In the genomic region with DNA sequence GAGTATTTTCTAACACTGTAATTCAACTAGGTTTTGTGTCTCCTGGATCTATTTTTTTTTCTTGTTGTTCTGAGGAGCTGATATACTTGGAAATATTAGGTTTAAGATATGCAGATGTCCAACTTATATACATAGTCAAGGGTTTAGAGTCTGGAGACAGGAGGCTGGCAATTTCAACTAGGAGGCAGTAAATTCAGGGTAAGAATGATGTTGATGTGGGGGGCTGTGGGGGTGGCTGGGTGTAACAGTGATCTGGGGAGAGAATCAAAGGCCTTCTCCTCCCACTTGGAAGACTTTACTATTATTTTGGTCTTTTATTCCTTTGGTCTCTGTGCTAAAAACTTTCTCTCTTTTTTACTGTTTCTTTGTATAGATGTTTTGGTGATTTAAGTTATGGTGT, we compare ENCODE assay signal across 10 cellular contexts.
DNase-seq lines count a peak whose midpoint lies in the region; ATAC-seq, FAIRE-seq and TF ChIP-seq lines count a peak whose summit lies in the region.
"Had no signal": no experiment of that assay in that cellular context is flagged by ENCODE, and none has a peak within 500 bp of the region (broad histone marks: within the 10 kb centered on the region; RNA-seq: fewer than 3 reads in every experiment).

No MANE protein-coding gene starts in this region.

- no peaks in the 10 kb centered on the region for H3K9me2 ChIP-seq in MM.1S (replicated peaks; ENCODE audit: insufficient read depth, low read length)

- POLR2A ChIA-PET in activated B cell treated with CpG ODN at 0.5 μM for 24 hours (lab: Charles Lee) = interaction anchor here (1.5 to 2.7 kb wide), 2 partner anchors 14 to 88 kb away, joined by 4 to 22 read pairs; partner anchors contain the start of gene MAP2K6

- H3K9me1 ChIP-seq in keratinocyte (ENCODE audit: control insufficient read depth, extremely low read depth, insufficient read depth, low read length) = no peaks in the 10 kb centered on the region

- dilution Hi-C loops in keratinocyte (cut with MboI; ENCODE audit: extremely low pct_ligation_motif_present, low sequenced_read_pairs) = no loop called here

- peaks cover 58% of the 10 kb centered on the region for H3K4me1 Mint-ChIP-seq in activated B cell treated with CpG ODN at 0.5 μM for 24 hours

- H2AFZ ChIP-seq in keratinocyte (ENCODE audit: control insufficient read depth, low read length) = peak overlapping the region; percentile 2
- H2AFZ ChIP-seq in MM.1S (ENCODE audit: low read length) = no peak overlapping the region

- H3K27ac ChIP-seq in keratinocyte (ENCODE audit: control insufficient read depth, insufficient read depth, low read length) (no peak overlapping the region), MM.1S (ENCODE audit: low read length) (no peak overlapping the region)

- no peaks in the 10 kb centered on the region for H3K27me3 Mint-ChIP-seq in activated B cell treated with CpG ODN at 0.5 μM for 24 hours
- H3K27me3 Mint-ChIP-seq: activated T-cell treated with anti-CD3 and anti-CD28 coated beads, Interleukin-2, amount 50 U/mL, for 24 hours had no signal

- H3K27ac Mint-ChIP-seq in activated B cell treated with CpG ODN at 0.5 μM for 24 hours = peak overlapping the region; percentile 74
- H3K27ac Mint-ChIP-seq: activated T-cell treated with anti-CD3 and anti-CD28 coated beads, Interleukin-2, amount 50 U/mL, for 24 hours had no signal

- no peak overlapping the region for H3K9ac ChIP-seq in keratinocyte (ENCODE audit: control insufficient read depth, extremely low read depth, insufficient read depth, low read length)
- H3K9ac ChIP-seq in MM.1S (ENCODE audit: low read length) = no peak overlapping the region

- H3K9me3 Mint-ChIP-seq in activated B cell treated with CpG ODN at 0.5 μM for 24 hours = no peaks in the 10 kb centered on the region
- H3K9me3 Mint-ChIP-seq: activated T-cell treated with anti-CD3 and anti-CD28 coated beads, Interleukin-2, amount 50 U/mL, for 24 hours had no signal

- H3K27me3 ChIP-seq in keratinocyte (ENCODE audit: control insufficient read depth, extremely low read depth, insufficient read depth, low read length) = no peaks in the 10 kb centered on the region
- H3K27me3 ChIP-seq in MM.1S (replicated peaks; ENCODE audit: insufficient read depth, low read length) = no peaks in the 10 kb centered on the region

- H3K4me1 ChIP-seq in keratinocyte (ENCODE audit: control insufficient read depth, extremely low read depth, insufficient read depth, low read length) (peaks cover 7% of the 10 kb centered on the region), MM.1S (ENCODE audit: low read length) (no peaks in the 10 kb centered on the region)

- peak; percentile 5 for ATAC-seq in GM19395 (IDR thresholded peaks at IDR 0.05; ENCODE audit: unreplicated experiment)
- ATAC-seq in activated B cell treated with CpG ODN at 0.5 μM for 24 hours (ENCODE audit: low read depth) = no peak

- TF ChIP-seq CTCF in activated B cell treated with CpG ODN at 0.5 μM for 24 hours (IDR thresholded peaks at IDR 0.05) = no peak
- TF ChIP-seq CTCF in keratinocyte (optimal IDR thresholded peaks at IDR 0.05 in 1 of 3, IDR thresholded peaks at IDR 0.05 in 1 of 3, conservative IDR thresholded peaks at IDR 0.05 in 1 of 3; ENCODE audit: extremely low read depth in 1 of 3, insufficient read depth in 2 of 3, low read length in 3 of 3) = no peak
- TF ChIP-seq CTCF in MM.1S (IDR thresholded peaks at IDR 0.05; ENCODE audit: low read length) = no peak

- no peaks in the 10 kb centered on the region for H3K79me2 ChIP-seq in keratinocyte (ENCODE audit: control insufficient read depth, insufficient read depth, low read length)
- H3K79me2 ChIP-seq in MM.1S (ENCODE audit: low read length) = no peaks in the 10 kb centered on the region

- no peaks in the 10 kb centered on the region for H3K9me3 ChIP-seq in keratinocyte (ENCODE audit: control insufficient read depth, low read depth, low read length)
- H3K9me3 ChIP-seq in MM.1S (replicated peaks; ENCODE audit: insufficient read depth, low read length) = no peaks in the 10 kb centered on the region

- no peaks in the 10 kb centered on the region for H3F3A ChIP-seq in MM.1S (ENCODE audit: insufficient read depth, low read length)

- peak overlapping the region; percentile 60 for H3K4me3 Mint-ChIP-seq in activated B cell treated with CpG ODN at 0.5 μM for 24 hours
- H3K4me3 Mint-ChIP-seq: activated T-cell treated with anti-CD3 and anti-CD28 coated beads, Interleukin-2, amount 50 U/mL, for 24 hours had no signal

- H3K36me3 Mint-ChIP-seq in activated B cell treated with CpG ODN at 0.5 μM for 24 hours (ENCODE audit: low read depth) = peaks cover 6% of the 10 kb centered on the region

- H4K20me1 ChIP-seq in keratinocyte (ENCODE audit: control insufficient read depth, extremely low read depth, insufficient read depth, low read length) (no peaks in the 10 kb centered on the region), MM.1S (ENCODE audit: insufficient read depth, low read length) (no peaks in the 10 kb centered on the region)

- DNase-seq in activated B cell treated with CpG ODN at 0.5 μM for 24 hours = no peak
- no peak for DNase-seq in keratinocyte (ENCODE audit: low read depth, low spot score)
- DNase-seq in skeletal muscle cell (ENCODE audit: low read depth) = no peak
- DNase-seq in nucleus accumbens (lab: John Stamatoyannopoulos, UW) = no peak
- no peak for DNase-seq in MM.1S
- DNase-seq in activated CD4-positive, alpha-beta T cell treated with anti-CD3 and anti-CD28 coated beads for 1 hour = no peak
- no peak for DNase-seq in SKM-1 treated with dmso at 0.1 percent for 144 hours (lab: John Stamatoyannopoulos, UW; ENCODE audit: unreplicated experiment)
- DNase-seq: activated T-cell treated with anti-CD3 and anti-CD28 coated beads, Interleukin-2, amount 50 U/mL, for 24 hours had no signal

- no peak for FAIRE-seq in keratinocyte (lab: Jason Lieb, UNC)
- FAIRE-seq: G401.6 had no signal

- no peak overlapping the region for H3K4me2 ChIP-seq in keratinocyte (ENCODE audit: control insufficient read depth, extremely low read depth, insufficient read depth, low read depth, low read length)
- no peak overlapping the region for H3K4me2 ChIP-seq in MM.1S (ENCODE audit: low read depth, low read length)

- CTCF ChIA-PET in activated B cell treated with CpG ODN at 0.5 μM for 24 hours (lab: Charles Lee) = interaction anchor here (0.9 to 3.8 kb wide), 3 partner anchors 21 to 51 kb away, joined by 3 to 22 read pairs (median 3); no protein-coding TSS in a partner anchor

- intact Hi-C loops in activated B cell treated with CpG ODN at 0.5 μM for 24 hours (cut with micrococcal nuclease) = no loop called here

- H3K4me3 ChIP-seq in keratinocyte (ENCODE audit: control insufficient read depth in 2 of 3, extremely low read depth in 1 of 3, insufficient read depth in 2 of 3, low read depth in 1 of 3, low read length in 3 of 3) (no peak overlapping the region), skeletal muscle cell (ENCODE audit: low read depth, low read length) (peak overlapping the region; percentile 27), MM.1S (ENCODE audit: low read length) (no peak overlapping the region)

- no peaks in the 10 kb centered on the region for H3K36me3 ChIP-seq in keratinocyte (ENCODE audit: control insufficient read depth in 2 of 2, extremely low read depth in 1 of 2, insufficient read depth in 2 of 2, low read length in 2 of 2)
- H3K36me3 ChIP-seq in MM.1S (replicated peaks; ENCODE audit: insufficient read depth, low read length) = no peaks in the 10 kb centered on the region
